ENCODE assay signal across 8 cellular contexts in the genomic region with DNA sequence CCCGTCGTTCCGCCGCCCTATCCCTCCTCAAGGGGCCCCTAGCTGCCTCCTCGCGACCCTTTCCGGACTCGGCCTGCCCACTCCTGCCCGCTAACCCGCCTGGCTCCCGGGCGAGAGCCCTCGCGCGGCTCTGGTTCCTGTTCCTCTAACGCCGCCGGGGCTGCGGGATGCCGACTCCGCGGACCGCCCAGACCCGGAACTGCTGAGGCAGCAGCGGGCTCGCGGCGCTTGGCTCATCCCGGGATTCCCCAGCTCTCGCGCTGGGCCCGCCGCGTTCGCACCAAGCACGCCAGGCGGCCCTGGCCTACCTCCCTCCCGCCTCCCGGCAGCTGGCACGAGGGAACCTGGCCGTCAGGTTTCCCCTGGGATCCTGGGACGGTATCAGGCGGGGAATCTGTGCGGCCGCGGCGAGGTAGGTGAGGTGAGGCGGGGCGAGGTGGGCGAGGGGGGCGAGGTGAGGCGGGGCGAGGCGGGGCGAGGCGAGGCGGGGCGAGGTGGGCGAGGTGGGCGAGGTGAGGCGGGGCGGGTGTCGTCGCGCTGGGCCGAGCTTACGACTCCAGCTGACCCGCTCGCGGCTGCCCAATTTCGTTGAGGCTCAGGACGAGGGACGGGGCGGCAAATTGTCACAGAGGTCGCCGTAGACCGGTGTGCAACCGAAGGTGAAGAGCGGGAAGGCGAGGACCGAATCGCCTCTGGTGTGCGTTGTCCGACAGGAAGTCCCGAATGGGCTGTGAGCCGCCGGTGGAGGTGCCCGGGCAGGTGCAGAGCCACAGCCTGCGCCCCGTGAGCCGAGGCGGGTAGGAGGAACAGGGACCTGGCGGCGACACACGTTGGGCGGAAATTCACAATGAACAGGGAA. TPM values are rescaled to one million over a fixed set of nuclear protein-coding genes. Genes with fewer than 3 reads are reported as not detected.
A peak's percentile ranks its signal among the peaks of the same experiment; 100 is the strongest.
DNase-seq lines count a peak whose midpoint lies in the region; ATAC-seq, FAIRE-seq and TF ChIP-seq lines count a peak whose summit lies in the region.

A gene (minus strand): TSS at position 418 of the 859 bp plus-strand sequence. CDS start 10,364 bp downstream, outside the sequence.
A gene (plus strand): TSS at position 582 of the 859 bp plus-strand sequence. CDS start 1,082 bp downstream, outside the sequence.

- H3K4me1 ChIP-seq in DOHH2 (ENCODE audit: control insufficient read depth, low read length): peaks cover 68% of the 10 kb centered on the region

- H4K20me1 ChIP-seq in DOHH2 (ENCODE audit: control insufficient read depth, insufficient read depth, low read depth, low read length): no peaks in the 10 kb centered on the region

- H3F3A ChIP-seq in DOHH2 (ENCODE audit: control insufficient read depth, insufficient read depth): peaks cover 38% of the 10 kb centered on the region

- H3K4me3 ChIP-seq in DOHH2 (ENCODE audit: low read length): peak within 1 kb of the TSS; percentile 89

- no peak for TF ChIP-seq CTCF in DOHH2 (IDR thresholded peaks at IDR 0.05; ENCODE audit: low read depth, low read length, poor library complexity, severe bottlenecking)

- peak within 1 kb of the TSS; percentile 95 for H3K27ac ChIP-seq in DOHH2 (ENCODE audit: low read depth, low read length)

- no peaks in the 10 kb centered on the region for H3K9me3 Mint-ChIP-seq in T-helper 1 cell treated with Interleukin-12 subunit alpha and Interleukin-12 subunit beta and Interleukin-4 antibody, amounts not matched to agents 30 μg/mL and 1 μg/mL, for 36 hours

- H3K9me2 ChIP-seq in DOHH2 (replicated peaks; ENCODE audit: control insufficient read depth, low read length): no peaks in the 10 kb centered on the region

- H3K27me3 ChIP-seq in DOHH2 (ENCODE audit: control insufficient read depth, low read length): no peaks in the 10 kb centered on the region

- ATAC-seq in GM21390 (IDR thresholded peaks at IDR 0.05; ENCODE audit: unreplicated experiment) (peak; percentile 65), left ventricle myocardium superior (peak; percentile 92)

- H3K36me3 Mint-ChIP-seq in T-helper 1 cell treated with Interleukin-12 subunit alpha and Interleukin-12 subunit beta and Interleukin-4 antibody, amounts not matched to agents 30 μg/mL and 1 μg/mL, for 36 hours (ENCODE audit: low read depth): peaks cover 9% of the 10 kb centered on the region

- H3K36me3 ChIP-seq in DOHH2 (ENCODE audit: control insufficient read depth, low read length): peaks cover 54% of the 10 kb centered on the region

- peaks cover 11% of the 10 kb centered on the region for H3K9me3 ChIP-seq in DOHH2 (ENCODE audit: control insufficient read depth, insufficient read depth, low read length)

- FAIRE-seq in urothelium cell line (lab: Jason Lieb, UNC): no peak

- intact Hi-C loops in left ventricle myocardium superior (cut with micrococcal nuclease): no loop called here

- H3K4me3 Mint-ChIP-seq in T-helper 1 cell treated with Interleukin-12 subunit alpha and Interleukin-12 subunit beta and Interleukin-4 antibody, amounts not matched to agents 30 μg/mL and 1 μg/mL, for 36 hours: peak within 1 kb of the TSS; percentile 85

- peak; percentile 68 for DNase-seq in HuH-7 (ENCODE audit: low spot score)
- DNase-seq in amniotic stem cell (lab: John Stamatoyannopoulos, UW): peak; percentile 65
- peak; percentile 91 for DNase-seq in left ventricle myocardium superior
- DNase-seq in pulmonary artery endothelial cell (ENCODE audit: low read depth, low spot score): peak; percentile 48
- peak; percentile 79 for DNase-seq in urothelium cell line (ENCODE audit: low spot score)

- H3K27ac Mint-ChIP-seq in T-helper 1 cell treated with Interleukin-12 subunit alpha and Interleukin-12 subunit beta and Interleukin-4 antibody, amounts not matched to agents 30 μg/mL and 1 μg/mL, for 36 hours: peak within 1 kb of the TSS; percentile 82

- peaks cover 12% of the 10 kb centered on the region for H3K4me1 Mint-ChIP-seq in T-helper 1 cell treated with Interleukin-12 subunit alpha and Interleukin-12 subunit beta and Interleukin-4 antibody, amounts not matched to agents 30 μg/mL and 1 μg/mL, for 36 hours (ENCODE audit: low read depth)

- H3K79me2 ChIP-seq in DOHH2 (ENCODE audit: control insufficient read depth, low read length): peaks cover 71% of the 10 kb centered on the region

- peaks cover 14% of the 10 kb centered on the region for H3K27me3 Mint-ChIP-seq in T-helper 1 cell treated with Interleukin-12 subunit alpha and Interleukin-12 subunit beta and Interleukin-4 antibody, amounts not matched to agents 30 μg/mL and 1 μg/mL, for 36 hours (ENCODE audit: low read depth)

- peak within 1 kb of the TSS; percentile 95 for H3K4me2 ChIP-seq in DOHH2 (ENCODE audit: low read length)

RNA-seq across cellular contexts. Expression of the first gene that starts in this region (rescaled TPM):
- total RNA-seq in left ventricle myocardium superior: 3.6 TPM
- total RNA-seq in pulmonary artery endothelial cell: 1.8 and 4.2 TPM in 2 replicates

RNA-seq across cellular contexts. Expression of the second gene that starts in this region (rescaled TPM):
- total RNA-seq in left ventricle myocardium superior (3.9 TPM), pulmonary artery endothelial cell (6.6 and 9.3 TPM in 2 replicates)

Comparison
In these comparisons a context has a peak if more than half of its experiments do, and no peak if none do; other contexts are left out.
1. Peak in every context shown above with its lines: DNase-seq, ATAC-seq, H3K4me3 ChIP-seq and H3K27ac ChIP-seq.